19 cellular contexts compared by ENCODE assay signal in the genomic region with DNA sequence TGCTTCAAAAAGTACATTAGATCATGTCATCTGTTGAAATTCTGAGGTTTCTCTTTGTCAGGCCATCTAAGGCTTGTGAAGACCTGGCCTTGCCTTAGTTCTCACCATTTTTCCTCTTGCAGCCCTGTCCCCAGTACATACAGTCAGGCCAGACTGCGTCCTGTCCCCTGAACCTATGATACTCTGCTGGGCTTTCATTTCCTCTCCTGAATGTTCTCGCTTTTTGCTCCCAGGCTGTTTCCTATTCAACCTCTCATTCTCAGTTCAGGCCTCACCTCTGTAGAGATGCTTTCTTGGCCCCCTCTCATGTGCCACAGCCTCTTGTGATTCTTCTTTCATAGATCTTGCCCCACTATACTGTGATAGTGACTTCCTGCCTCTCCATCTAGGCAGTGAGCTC.
DNase-seq lines count a peak whose midpoint lies in the region; ATAC-seq, FAIRE-seq and TF ChIP-seq lines count a peak whose summit lies in the region.
"Had no signal": no experiment of that assay in that cellular context is flagged by ENCODE, and none has a peak within 500 bp of the region (broad histone marks: within the 10 kb centered on the region; RNA-seq: fewer than 3 reads in every experiment).

No MANE protein-coding gene starts in this region.

- H2AFZ ChIP-seq in H1 (ENCODE audit: low read length) = 0 out of 2 replicates have a peak overlapping the region, but pooled peaks have one; percentile 41

- TF ChIP-seq RAD21 in H1 (IDR thresholded peaks at IDR 0.05 in 1 of 2, conservative IDR thresholded peaks at IDR 0.05 in 1 of 2; ENCODE audit: low read depth in 2 of 2, low read length in 2 of 2) = no peak

- peaks cover 26% of the 10 kb centered on the region for H3K4me1 Mint-ChIP-seq in activated T-cell treated with anti-CD3 and anti-CD28 coated beads, Interleukin-2, amount 50 U/mL, for 72 hours (ENCODE audit: low read depth)
- H3K4me1 Mint-ChIP-seq in CD4-positive, alpha-beta memory T cell = peaks cover 0 to 9% (median 7%) of the 10 kb centered on the region in 4 donors

- no peak overlapping the region for H4K8ac ChIP-seq in H1 (ENCODE audit: extremely low read depth, insufficient read depth, low read length)

- TF ChIP-seq EP300 in H1 (IDR thresholded peaks at IDR 0.05; ENCODE audit: borderline replicate concordance in 1 of 2, low read depth in 2 of 2, low read length in 2 of 2) = no peak

- no peaks in the 10 kb centered on the region for H3K79me1 ChIP-seq in H1 (ENCODE audit: low read depth, low read length)

- no peaks in the 10 kb centered on the region for H3K36me3 ChIP-seq in H1 (ENCODE audit: control insufficient read depth in 2 of 4, insufficient read depth in 4 of 4, low read length in 3 of 4)
- no peaks in the 10 kb centered on the region for H3K36me3 ChIP-seq in CD4-positive, alpha-beta memory T cell (ENCODE audit: insufficient read depth, low read length)
- H3K36me3 ChIP-seq: heart right ventricle, prostate gland had no signal

- H2BK120ac ChIP-seq in H1 (replicated peaks; ENCODE audit: low read depth, low read length) = no peak overlapping the region

- no peaks in the 10 kb centered on the region for H3K4me1 ChIP-seq in H1 (replicated peaks in 1 of 4; ENCODE audit: control insufficient read depth in 3 of 4, insufficient read depth in 4 of 4, low read length in 3 of 4)
- no peaks in the 10 kb centered on the region for H3K4me1 ChIP-seq in CD4-positive, alpha-beta memory T cell (ENCODE audit: insufficient read depth, low read length)
- H3K4me1 ChIP-seq: prostate gland had no signal

- TF ChIP-seq CTCF in GM20000 (IDR thresholded peaks at IDR 0.05; ENCODE audit: extremely low read depth, missing control alignments) = no peak
- TF ChIP-seq CTCF in H1 (IDR thresholded peaks at IDR 0.05; ENCODE audit: control extremely low read depth in 1 of 3, insufficient read depth in 1 of 3, low read depth in 1 of 3, low read length in 3 of 3) = no peak

- CTCF ChIA-PET in H1 (lab: Charles Lee; ENCODE audit: partially characterized antibody) = interaction anchor here (0.6 to 1.0 kb wide), 3 partner anchors 9 to 546 kb away, joined by 3 to 5 read pairs (median 3); no protein-coding TSS in a partner anchor
- CTCF ChIA-PET in CD4-positive, alpha-beta memory T cell (lab: Charles Lee; ENCODE audit: partially characterized antibody) = no interaction called here

- no peak overlapping the region for H2AK5ac ChIP-seq in H1 (ENCODE audit: low read depth, low read length)

- H3K23me2 ChIP-seq in H1 (ENCODE audit: low read depth, low read length) = no peaks in the 10 kb centered on the region

- H3K56ac ChIP-seq in H1 (replicated peaks; ENCODE audit: insufficient read length, low read depth, low read length) = no peak overlapping the region

- no peak overlapping the region for H2BK12ac ChIP-seq in H1 (ENCODE audit: low read depth, low read length)

- H3K14ac ChIP-seq in H1 (ENCODE audit: insufficient read length) = no peak overlapping the region

- H3K79me2 ChIP-seq in H1 (ENCODE audit: control insufficient read depth in 1 of 2, insufficient read depth in 2 of 2, low read length in 2 of 2) = no peaks in the 10 kb centered on the region

- no peak overlapping the region for H3K23ac ChIP-seq in H1 (ENCODE audit: insufficient read length)

- H4K5ac ChIP-seq in H1 (ENCODE audit: insufficient read length, low read depth, low read length) = no peak overlapping the region

- H2BK15ac ChIP-seq in H1 (ENCODE audit: low read length) = no peak overlapping the region

- peak; percentile 2 for DNase-seq in GM12892 (ENCODE audit: insufficient read length)
- peak; percentile 25 for DNase-seq in GM20000 (ENCODE audit: low spot score)
- DNase-seq in H1 (ENCODE audit: low read depth in 1 of 2, low spot score in 2 of 2) = no peak
- DNase-seq in amniotic stem cell (lab: John Stamatoyannopoulos, UW) = no peak
- no peak for DNase-seq in activated T-cell treated with anti-CD3 and anti-CD28 coated beads, Interleukin-2, amount 50 U/mL, for 72 hours
- DNase-seq in CD4-positive, alpha-beta memory T cell = no peak
- DNase-seq in activated effector memory CD4-positive, alpha-beta T cell treated with Interleukin-2 at 50 U/mL for 16 hours = no peak
- DNase-seq: activated CD4-positive, alpha-beta T cell treated with anti-CD3 and anti-CD28 coated beads for 36 hours; activated T-cell treated with anti-CD3 and anti-CD28 coated beads, Interleukin-2, amount 50 U/mL, for 48 hours; heart right ventricle; Karpas-422; kidney glomerular epithelial cell; NCI-H1436 treated with DMSO at 0.1 percent for 48 hours; NCI-H774; T-helper 1 cell had no signal

- no peaks in the 10 kb centered on the region for H4K20me1 ChIP-seq in H1 (replicated peaks in 1 of 2; ENCODE audit: control insufficient read depth in 1 of 2, insufficient read depth in 2 of 2, low read length in 2 of 2)

- peaks cover 0 to 2% of the 10 kb centered on the region in 2 donors for H3K9me3 Mint-ChIP-seq in activated T-cell treated with anti-CD3 and anti-CD28 coated beads, Interleukin-2, amount 50 U/mL, for 72 hours
- no peaks in the 10 kb centered on the region for H3K9me3 Mint-ChIP-seq in CD4-positive, alpha-beta memory T cell
- H3K9me3 Mint-ChIP-seq: dendritic cell treated with granulocyte-macrophage colony-stimulating factor and Interleukin-4, amounts not matched to agents 40 ng/mL and 50 ng/mL, for 4 days had no signal

- intact Hi-C loops in CD4-positive, alpha-beta memory T cell (cut with micrococcal nuclease) = no loop called here

- H2BK5ac ChIP-seq in H1 (ENCODE audit: low read depth, low read length) = no peak overlapping the region

- peaks cover 0 to 3% of the 10 kb centered on the region in 2 donors for H3K36me3 Mint-ChIP-seq in activated T-cell treated with anti-CD3 and anti-CD28 coated beads, Interleukin-2, amount 50 U/mL, for 72 hours (ENCODE audit: insufficient read depth in 2 of 2)
- no peaks in the 10 kb centered on the region for H3K36me3 Mint-ChIP-seq in CD4-positive, alpha-beta memory T cell

- peak; percentile 82 for ATAC-seq in HG03095 (IDR thresholded peaks at IDR 0.05; ENCODE audit: unreplicated experiment)
- no peak for ATAC-seq in activated T-cell treated with anti-CD3 and anti-CD28 coated beads, Interleukin-2, amount 50 U/mL, for 72 hours (replicated peaks in 1 of 2)
- ATAC-seq: activated CD4-positive, alpha-beta T cell treated with anti-CD3 and anti-CD28 coated beads for 36 hours; heart right ventricle had no signal

- no peak overlapping the region for H3K27ac ChIP-seq in H1 (ENCODE audit: low read depth, low read length)
- no peak overlapping the region for H3K27ac ChIP-seq in CD4-positive, alpha-beta memory T cell (ENCODE audit: low read depth, low read length)
- H3K27ac ChIP-seq: heart right ventricle, HL-60, prostate gland had no signal

- no peaks in the 10 kb centered on the region for H3K27me3 ChIP-seq in H1 (replicated peaks in 1 of 4; ENCODE audit: control insufficient read depth in 3 of 4, extremely low read depth in 1 of 4, insufficient read depth in 3 of 4, low read length in 3 of 4)
- no peaks in the 10 kb centered on the region for H3K27me3 ChIP-seq in CD4-positive, alpha-beta memory T cell (ENCODE audit: insufficient read depth, low read length)
- H3K27me3 ChIP-seq: heart right ventricle had no signal

- 90% methylated on average over 2 of the region's 2 CpGs; no CpG with 5 or more reads in 1 of the 2 experiments for WGBS in H1 (ENCODE audit: extremely low coverage in 1 of 2, insufficient coverage in 1 of 2, insufficient read length in 1 of 2, insufficient replicate concordance in 2 of 2, low coverage in 1 of 2, low lambda C conversion rate in 2 of 2, missing lambda C conversion rate in 1 of 2), 2 experiments

- peaks cover 0 to 6% of the 10 kb centered on the region in 2 experiments; a peak in 1 of 4 replicates for H3K9me3 ChIP-seq in H1 (ENCODE audit: insufficient read depth in 2 of 2, low read depth in 1 of 2, low read length in 1 of 2)
- H3K9me3 ChIP-seq in CD4-positive, alpha-beta memory T cell (ENCODE audit: control insufficient read depth in 1 of 2, low read length in 2 of 2) = no peaks in the 10 kb centered on the region
- H3K9me3 ChIP-seq: heart right ventricle, prostate gland had no signal

- POLR2A ChIA-PET in H1 (lab: Charles Lee; ENCODE audit: partially characterized antibody) = interaction anchor here (1.2 kb wide), 1 partner anchor 8 kb away, joined by 3 read pairs; no protein-coding TSS in a partner anchor
- POLR2A ChIA-PET in CD4-positive, alpha-beta memory T cell (lab: Charles Lee; ENCODE audit: partially characterized antibody) = no interaction called here

- H3K27ac Mint-ChIP-seq in activated T-cell treated with anti-CD3 and anti-CD28 coated beads, Interleukin-2, amount 50 U/mL, for 72 hours = no peak overlapping the region
- H3K27ac Mint-ChIP-seq in CD4-positive, alpha-beta memory T cell = peak overlapping the region in 1 of 7 donors; percentile 87
- H3K27ac Mint-ChIP-seq: activated CD4-positive, alpha-beta T cell treated with anti-CD3 and anti-CD28 coated beads for 36 hours; dendritic cell treated with granulocyte-macrophage colony-stimulating factor and Interleukin-4, amounts not matched to agents 40 ng/mL and 50 ng/mL, for 4 days had no signal

- no peak overlapping the region for H3K9ac ChIP-seq in H1 (replicated peaks in 1 of 4; ENCODE audit: extremely low read depth in 1 of 4, low read depth in 3 of 4, low read length in 3 of 4)

- TF ChIP-seq POLR2A in GM12892 (IDR thresholded peaks at IDR 0.05; ENCODE audit: low read depth, low read length) (no peak), H1 (IDR thresholded peaks at IDR 0.05; ENCODE audit: control extremely low read depth in 1 of 2, low read depth in 2 of 2, low read length in 2 of 2) (no peak)

- H3K4me3 Mint-ChIP-seq in activated T-cell treated with anti-CD3 and anti-CD28 coated beads, Interleukin-2, amount 50 U/mL, for 72 hours = no peak overlapping the region
- no peak overlapping the region for H3K4me3 Mint-ChIP-seq in CD4-positive, alpha-beta memory T cell
- H3K4me3 Mint-ChIP-seq: activated CD4-positive, alpha-beta T cell treated with anti-CD3 and anti-CD28 coated beads for 36 hours; dendritic cell treated with granulocyte-macrophage colony-stimulating factor and Interleukin-4, amounts not matched to agents 40 ng/mL and 50 ng/mL, for 4 days had no signal

- FAIRE-seq in GM12892 (lab: Jason Lieb, UNC) = no peak
- no peak for FAIRE-seq in H1 (lab: Jason Lieb, UNC)

- no peak overlapping the region for H3K18ac ChIP-seq in H1 (ENCODE audit: extremely low read depth, low read length)

- H3K4me2 ChIP-seq in H1 (ENCODE audit: insufficient read depth in 1 of 2, low read depth in 2 of 2, low read length in 2 of 2) = no peak overlapping the region

- H3K27me3 Mint-ChIP-seq in activated T-cell treated with anti-CD3 and anti-CD28 coated beads, Interleukin-2, amount 50 U/mL, for 72 hours (ENCODE audit: low read depth) = no peaks in the 10 kb centered on the region
- peaks cover 0 to 1% of the 10 kb centered on the region in 2 donors for H3K27me3 Mint-ChIP-seq in CD4-positive, alpha-beta memory T cell
- H3K27me3 Mint-ChIP-seq: activated CD4-positive, alpha-beta T cell treated with anti-CD3 and anti-CD28 coated beads for 36 hours; dendritic cell treated with granulocyte-macrophage colony-stimulating factor and Interleukin-4, amounts not matched to agents 40 ng/mL and 50 ng/mL, for 4 days had no signal

- no peak overlapping the region for H4K91ac ChIP-seq in H1 (replicated peaks; ENCODE audit: insufficient read length, low read length)

- no peak overlapping the region for H3K4me3 ChIP-seq in H1 (ENCODE audit: extremely low read depth in 1 of 4, insufficient read depth in 2 of 4, low read depth in 3 of 4, low read length in 4 of 4)
- no peak overlapping the region for H3K4me3 ChIP-seq in CD4-positive, alpha-beta memory T cell (ENCODE audit: low read length in 2 of 2)
- H3K4me3 ChIP-seq: heart right ventricle, prostate gland had no signal

- H3K4ac ChIP-seq in H1 (replicated peaks; ENCODE audit: insufficient read length, low read depth, low read length) = no peak overlapping the region

- H2BK20ac ChIP-seq in H1 (ENCODE audit: low read length) = no peak overlapping the region

Comparison
In these comparisons a context has a peak if more than half of its experiments do, and no peak if none do; other contexts are left out.
1. DNase-seq: peak in GM12892 (single experiment) and GM20000 (single experiment); none in H1 (0 of 2), amniotic stem cell (single experiment), activated T-cell treated with anti-CD3 and anti-CD28 coated beads, Interleukin-2, amount 50 U/mL, for 72 hours (0 of 2), CD4-positive, alpha-beta memory T cell (0 of 5) and activated effector memory CD4-positive, alpha-beta T cell treated with Interleukin-2 at 50 U/mL for 16 hours (single experiment).